Comparison of ENCODE assay signal across 18 cellular contexts in genomic region chr2:21039080-21039556, GRCh38. TPM values are rescaled to one million over a fixed set of nuclear protein-coding genes. Genes with fewer than 3 reads are reported as not detected.
"Had no signal": no experiment of that assay in that cellular context is flagged by ENCODE, and none has a peak within 500 bp of the region (broad histone marks: within the 10 kb centered on the region; RNA-seq: fewer than 3 reads in every experiment).

No MANE protein-coding gene starts in this region.

- H3K9ac ChIP-seq: SK-N-SH had no signal

- H3K9me3 Mint-ChIP-seq: activated CD4-positive, alpha-beta T cell treated with anti-CD3 and anti-CD28 coated beads, Interleukin-2, amount 10 ng/mL, durations not matched to agents 7 days and 5 days; activated naive CD4-positive, alpha-beta T cell treated with anti-CD3 and anti-CD28 coated beads, Interleukin-2, amount 10 ng/mL, durations not matched to agents 7 days and 5 days; activated T-helper 2 cell treated with anti-CD3 and anti-CD28 coated beads, Interferon-gamma antibody, Interleukin-2, Interleukin-4, amounts not matched to agents 10 μg/mL and 5 μg/mL and 100 μg/mL, durations not matched to agents 14 hours and 24 hours and 36 hours; stimulated activated naive CD8-positive, alpha-beta T cell treated with anti-CD3 and anti-CD28 coated beads, Interleukin-15, Interleukin-2, amounts not matched to agents 100 ng/mL and 50 ng/mL, for 24 hours; T-helper 1 cell treated with Interleukin-12 subunit alpha and Interleukin-12 subunit beta and Interleukin-4 antibody, amounts not matched to agents 30 μg/mL and 1 μg/mL, for 36 hours had no signal

- H3K9me3 ChIP-seq: adrenal gland, SK-N-SH, testis had no signal

- ATAC-seq: naive thymus-derived CD4-positive, alpha-beta T cell; WTC11 had no signal

- H3K27ac Mint-ChIP-seq: activated CD4-positive, alpha-beta T cell treated with anti-CD3 and anti-CD28 coated beads, Interleukin-2, amount 10 ng/mL, durations not matched to agents 7 days and 5 days; activated naive CD4-positive, alpha-beta T cell treated with anti-CD3 and anti-CD28 coated beads, Interleukin-2, amount 10 ng/mL, durations not matched to agents 7 days and 5 days; activated T-helper 2 cell treated with anti-CD3 and anti-CD28 coated beads, Interferon-gamma antibody, Interleukin-2, Interleukin-4, amounts not matched to agents 10 μg/mL and 5 μg/mL and 100 μg/mL, durations not matched to agents 14 hours and 24 hours and 36 hours; brain; naive thymus-derived CD4-positive, alpha-beta T cell; stimulated activated naive CD8-positive, alpha-beta T cell treated with anti-CD3 and anti-CD28 coated beads, Interleukin-15, Interleukin-2, amounts not matched to agents 100 ng/mL and 50 ng/mL, for 24 hours; T-helper 1 cell treated with Interleukin-12 subunit alpha and Interleukin-12 subunit beta and Interleukin-4 antibody, amounts not matched to agents 30 μg/mL and 1 μg/mL, for 36 hours; WTC11 had no signal

- H3K4me3 ChIP-seq: adrenal gland, dorsolateral prefrontal cortex, lung, testis had no signal

- H3K4me3 Mint-ChIP-seq: activated CD4-positive, alpha-beta T cell treated with anti-CD3 and anti-CD28 coated beads, Interleukin-2, amount 10 ng/mL, durations not matched to agents 7 days and 5 days; activated naive CD4-positive, alpha-beta T cell treated with anti-CD3 and anti-CD28 coated beads, Interleukin-2, amount 10 ng/mL, durations not matched to agents 7 days and 5 days; brain; naive thymus-derived CD4-positive, alpha-beta T cell; stimulated activated naive CD8-positive, alpha-beta T cell treated with anti-CD3 and anti-CD28 coated beads, Interleukin-15, Interleukin-2, amounts not matched to agents 100 ng/mL and 50 ng/mL, for 24 hours; T-helper 1 cell treated with Interleukin-12 subunit alpha and Interleukin-12 subunit beta and Interleukin-4 antibody, amounts not matched to agents 30 μg/mL and 1 μg/mL, for 36 hours; WTC11 had no signal

- H3K27me3 ChIP-seq: testis had no signal

- H3K36me3 ChIP-seq: adrenal gland had no signal

- H3K4me1 ChIP-seq: adrenal gland, testis had no signal

- DNase-seq: activated CD4-positive, alpha-beta T cell treated with anti-CD3 and anti-CD28 coated beads, Interleukin-2, amount 10 ng/mL, durations not matched to agents 7 days and 5 days; activated naive CD4-positive, alpha-beta T cell treated with anti-CD3 and anti-CD28 coated beads, Interleukin-2, amount 10 ng/mL, durations not matched to agents 7 days and 5 days; activated T-cell treated with anti-CD3 and anti-CD28 coated beads for 4 hours; adrenal gland; dorsolateral prefrontal cortex; midbrain; naive thymus-derived CD4-positive, alpha-beta T cell; SK-N-SH; stimulated activated CD4-positive, alpha-beta T cell treated with anti-CD3 and anti-CD28 coated beads, Interleukin-15, amount 100 ng/mL, for 24 hours; stimulated activated CD4-positive, alpha-beta T cell treated with anti-CD3 and anti-CD28 coated beads, Interleukin-4, amount 100 ng/mL, for 24 hours; testis had no signal

- H3K36me3 Mint-ChIP-seq: activated naive CD4-positive, alpha-beta T cell treated with anti-CD3 and anti-CD28 coated beads, Interleukin-2, amount 10 ng/mL, durations not matched to agents 7 days and 5 days; brain; naive thymus-derived CD4-positive, alpha-beta T cell; WTC11 had no signal

- H3K4me1 Mint-ChIP-seq: activated CD4-positive, alpha-beta T cell treated with anti-CD3 and anti-CD28 coated beads, Interleukin-2, amount 10 ng/mL, durations not matched to agents 7 days and 5 days; activated naive CD4-positive, alpha-beta T cell treated with anti-CD3 and anti-CD28 coated beads, Interleukin-2, amount 10 ng/mL, durations not matched to agents 7 days and 5 days had no signal

- H3K27ac ChIP-seq: adrenal gland, dorsolateral prefrontal cortex, testis had no signal

RNA-seq across cellular contexts. Expression of gene APOB, which starts 4.8 kb away (rescaled TPM):
- total RNA-seq: activated CD4-positive, alpha-beta T cell treated with anti-CD3 and anti-CD28 coated beads, Interleukin-2, amount 10 ng/mL, durations not matched to agents 7 days and 5 days; activated CD8-positive, alpha-beta memory T cell treated with anti-CD3 and anti-CD28 coated beads for 36 hours; activated T-helper 2 cell treated with anti-CD3 and anti-CD28 coated beads, Interferon-gamma antibody, Interleukin-2, Interleukin-4, amounts not matched to agents 10 μg/mL and 5 μg/mL and 100 μg/mL, durations not matched to agents 14 hours and 24 hours and 36 hours; naive thymus-derived CD4-positive, alpha-beta T cell had no signal
- polyA plus RNA-seq: naive thymus-derived CD4-positive, alpha-beta T cell; SK-N-SH had no signal
